ENCODE assay signal across 9 cellular contexts in genomic region chr2:164621761-164622105, GRCh38. TPM values are rescaled to one million over a fixed set of nuclear protein-coding genes. Genes with fewer than 3 reads are reported as not detected.
DNase-seq lines count a peak whose midpoint lies in the region; ATAC-seq, FAIRE-seq and TF ChIP-seq lines count a peak whose summit lies in the region.
"Had no signal": no experiment of that assay in that cellular context is flagged by ENCODE, and none has a peak within 500 bp of the region (broad histone marks: within the 10 kb centered on the region; RNA-seq: fewer than 3 reads in every experiment).

No MANE protein-coding gene starts in this region.

- H4K20me1 ChIP-seq in astrocyte (ENCODE audit: insufficient read depth, low read length) (no peaks in the 10 kb centered on the region), HepG2 (ENCODE audit: insufficient read depth, low read length) (no peaks in the 10 kb centered on the region)

- POLR2A ChIA-PET in activated CD8-positive, alpha-beta T cell treated with anti-CD3 and anti-CD28 coated beads for 36 hours (lab: Charles Lee): no interaction called here
- POLR2A ChIA-PET in activated CD8-positive, alpha-beta T cell treated with anti-CD3 and anti-CD28 coated beads, Interleukin-2, amount 10 ng/mL, durations not matched to agents 7 days and 5 days (lab: Charles Lee): no interaction called here
- POLR2A ChIA-PET in HepG2 (lab: Yijun Ruan, JAX): interaction anchor here (1.0 kb wide), 1 partner anchor 89 kb away, joined by 3 read pairs; no protein-coding TSS in a partner anchor

- in situ Hi-C loops in HepG2 (cut with HindIII; ENCODE audit: extremely low pct_ligation_motif_present, low pct_unique_long_range_greater_than_20kb): no loop called here

- H3K79me2 ChIP-seq in astrocyte (ENCODE audit: insufficient read depth, low read length): no peaks in the 10 kb centered on the region
- no peaks in the 10 kb centered on the region for H3K79me2 ChIP-seq in HepG2 (ENCODE audit: insufficient read depth, low read length)

- CTCF ChIA-PET in activated CD8-positive, alpha-beta T cell treated with anti-CD3 and anti-CD28 coated beads for 36 hours (lab: Charles Lee): no interaction called here
- CTCF ChIA-PET in activated CD8-positive, alpha-beta T cell treated with anti-CD3 and anti-CD28 coated beads, Interleukin-2, amount 10 ng/mL, durations not matched to agents 7 days and 5 days (lab: Charles Lee): no interaction called here
- CTCF ChIA-PET in HepG2 (lab: Yijun Ruan, JAX; ENCODE audit: low intra/inter-chr PET ratio, low total read pairs): no interaction called here

- H3K9me3 ChIP-seq in astrocyte (ENCODE audit: insufficient read depth, low read depth, low read length) (no peaks in the 10 kb centered on the region), HepG2 (ENCODE audit: low read length) (no peaks in the 10 kb centered on the region), tibial artery (no peaks in the 10 kb centered on the region)

- no peak for TF ChIP-seq CTCF in activated CD8-positive, alpha-beta T cell treated with anti-CD3 and anti-CD28 coated beads for 36 hours (IDR thresholded peaks at IDR 0.05)
- TF ChIP-seq CTCF in astrocyte (IDR thresholded peaks at IDR 0.05; ENCODE audit: insufficient read depth, low read depth, low read length) (no peak), HepG2 (CRISPR knock-in tag; IDR thresholded peaks at IDR 0.05) (no peak), tibial artery (IDR thresholded peaks at IDR 0.05) (no peak)

- TF ChIP-seq EP300 in HepG2 (IDR thresholded peaks at IDR 0.05; ENCODE audit: low read depth in 2 of 2, low read length in 2 of 2) (no peak), HepG2 (CRISPR knock-in tag; IDR thresholded peaks at IDR 0.05; ENCODE audit: borderline replicate concordance) (no peak)

- H3K36me3 ChIP-seq in astrocyte (ENCODE audit: insufficient read depth, low read length): no peaks in the 10 kb centered on the region
- H3K36me3 ChIP-seq in HepG2 (replicated peaks in 1 of 2; ENCODE audit: control insufficient read depth in 1 of 2, insufficient read depth in 2 of 2, low read length in 2 of 2): no peaks in the 10 kb centered on the region; a peak in 1 of 5 replicates
- H3K36me3 ChIP-seq in tibial artery: no peaks in the 10 kb centered on the region

- H3K4me1 ChIP-seq in astrocyte (ENCODE audit: insufficient read depth, low read length) (peaks cover 6% of the 10 kb centered on the region), HepG2 (ENCODE audit: insufficient read depth, low read length) (peaks cover 39% of the 10 kb centered on the region), tibial artery (peaks cover 0 to 22% (median 10%) of the 10 kb centered on the region in 4 donors)

- H3K4me2 ChIP-seq in astrocyte (ENCODE audit: low read length) (peak overlapping the region; percentile 95), HepG2 (ENCODE audit: low read depth, low read length) (peak overlapping the region; percentile 92)

- H3K4me3 ChIP-seq in astrocyte (ENCODE audit: insufficient read depth, low read depth, low read length) (peak overlapping the region; percentile 58), HepG2 (replicated peaks in 1 of 3; ENCODE audit: insufficient read depth in 1 of 3, low read depth in 2 of 3, low read length in 3 of 3) (peak overlapping the region; percentile 70 to 94 (median 74)), tibial artery (peak overlapping the region; percentile 60 to 67)

- WGBS in HepG2 (ENCODE audit: low lambda C conversion rate): 5% methylated on average over 7 of the region's 14 CpGs

- H3K27ac ChIP-seq in astrocyte (ENCODE audit: low read depth, low read length) (no peak overlapping the region), HepG2 (ENCODE audit: extremely low read length, insufficient read depth, low read length) (no peak overlapping the region), tibial artery (no peak overlapping the region)

- no peak for TF ChIP-seq POLR2A in HepG2 (IDR thresholded peaks at IDR 0.05; ENCODE audit: insufficient read depth in 1 of 2, low read depth in 2 of 2, low read length in 2 of 2)

- FAIRE-seq in astrocyte (lab: Jason Lieb, UNC) (no peak), HepG2 (lab: Jason Lieb, UNC) (no peak), frontal cortex (lab: Jason Lieb, UNC) (no peak)
- FAIRE-seq: colon had no signal

- intact Hi-C loops in activated CD8-positive, alpha-beta T cell treated with anti-CD3 and anti-CD28 coated beads for 36 hours (cut with micrococcal nuclease): no loop called here
- intact Hi-C loops in HepG2 (cut with micrococcal nuclease; ENCODE audit: unreplicated experiment) (loop anchor here (1.0 to 2.0 kb wide), 2 partner anchors 8 to 89 kb away; no protein-coding TSS in a partner anchor), tibial artery (cut with DNase I; ENCODE audit: low total_unique reads) (no loop called here)

- peaks cover 29% of the 10 kb centered on the region for H3K27me3 Mint-ChIP-seq in activated CD8-positive, alpha-beta T cell treated with anti-CD3 and anti-CD28 coated beads for 36 hours
- H3K27me3 Mint-ChIP-seq in activated CD8-positive, alpha-beta T cell treated with anti-CD3 and anti-CD28 coated beads, Interleukin-2, amount 10 ng/mL, durations not matched to agents 7 days and 5 days (ENCODE audit: low read depth): peaks cover 21% of the 10 kb centered on the region
- no peaks in the 10 kb centered on the region for H3K27me3 Mint-ChIP-seq in astrocyte (ENCODE audit: low read depth, unreplicated experiment)

- no peak for ATAC-seq in activated CD8-positive, alpha-beta T cell treated with anti-CD3 and anti-CD28 coated beads for 36 hours
- ATAC-seq in activated CD8-positive, alpha-beta T cell treated with anti-CD3 and anti-CD28 coated beads, Interleukin-2, amount 10 ng/mL, durations not matched to agents 7 days and 5 days: no peak
- no peak for ATAC-seq in HepG2

- peak overlapping the region; percentile 56 for H3K9ac ChIP-seq in astrocyte (ENCODE audit: low read length)
- peak overlapping the region; percentile 70 for H3K9ac ChIP-seq in HepG2 (ENCODE audit: insufficient read depth, low read depth, low read length)

- peak overlapping the region; percentile 73 for H2AFZ ChIP-seq in astrocyte (ENCODE audit: low read depth, low read length)
- peak overlapping the region; percentile 33 for H2AFZ ChIP-seq in HepG2 (ENCODE audit: low read length)

- H3K27me3 ChIP-seq in astrocyte (ENCODE audit: insufficient read depth, low read length) (no peaks in the 10 kb centered on the region), HepG2 (ENCODE audit: control insufficient read depth in 1 of 2, insufficient read depth in 2 of 2, low read length in 2 of 2) (peaks cover 0 to 16% of the 10 kb centered on the region in 2 experiments; a peak in 1 of 5 replicates), tibial artery (no peaks in the 10 kb centered on the region)

- no peaks in the 10 kb centered on the region for H3K9me3 Mint-ChIP-seq in activated CD8-positive, alpha-beta T cell treated with anti-CD3 and anti-CD28 coated beads for 36 hours
- no peaks in the 10 kb centered on the region for H3K9me3 Mint-ChIP-seq in activated CD8-positive, alpha-beta T cell treated with anti-CD3 and anti-CD28 coated beads, Interleukin-2, amount 10 ng/mL, durations not matched to agents 7 days and 5 days (ENCODE audit: insufficient read depth)
- H3K9me3 Mint-ChIP-seq in astrocyte (ENCODE audit: unreplicated experiment): no peaks in the 10 kb centered on the region

- no peak for DNase-seq in activated CD8-positive, alpha-beta T cell treated with anti-CD3 and anti-CD28 coated beads for 36 hours
- DNase-seq in activated CD8-positive, alpha-beta T cell treated with anti-CD3 and anti-CD28 coated beads, Interleukin-2, amount 10 ng/mL, durations not matched to agents 7 days and 5 days: no peak
- DNase-seq in astrocyte (ENCODE audit: low read depth): no peak
- no peak for DNase-seq in HepG2 (ENCODE audit: low spot score)
- no peak for DNase-seq in tibial artery
- no peak for DNase-seq in frontal cortex (ENCODE audit: low spot score in 2 of 2)
- no peak for DNase-seq in SHP77 treated with DMSO at 0.1 percent for 48 hours (lab: John Stamatoyannopoulos, UW)
- no peak for DNase-seq in NCI-H1436 treated with DMSO at 0.1 percent for 48 hours (lab: John Stamatoyannopoulos, UW)

- no peaks in the 10 kb centered on the region for H3K36me3 Mint-ChIP-seq in activated CD8-positive, alpha-beta T cell treated with anti-CD3 and anti-CD28 coated beads for 36 hours (ENCODE audit: low read depth)
- H3K36me3 Mint-ChIP-seq in activated CD8-positive, alpha-beta T cell treated with anti-CD3 and anti-CD28 coated beads, Interleukin-2, amount 10 ng/mL, durations not matched to agents 7 days and 5 days (ENCODE audit: low read depth): no peaks in the 10 kb centered on the region
- H3K36me3 Mint-ChIP-seq in astrocyte (ENCODE audit: low read depth, unreplicated experiment): no peaks in the 10 kb centered on the region

- no peak overlapping the region for H3K27ac Mint-ChIP-seq in activated CD8-positive, alpha-beta T cell treated with anti-CD3 and anti-CD28 coated beads for 36 hours
- H3K27ac Mint-ChIP-seq in activated CD8-positive, alpha-beta T cell treated with anti-CD3 and anti-CD28 coated beads, Interleukin-2, amount 10 ng/mL, durations not matched to agents 7 days and 5 days: no peak overlapping the region
- H3K27ac Mint-ChIP-seq in astrocyte (ENCODE audit: unreplicated experiment): peak overlapping the region; percentile 14

- H3K4me3 Mint-ChIP-seq in activated CD8-positive, alpha-beta T cell treated with anti-CD3 and anti-CD28 coated beads for 36 hours: peak overlapping the region; percentile 26
- H3K4me3 Mint-ChIP-seq in activated CD8-positive, alpha-beta T cell treated with anti-CD3 and anti-CD28 coated beads, Interleukin-2, amount 10 ng/mL, durations not matched to agents 7 days and 5 days: no peak overlapping the region
- peak overlapping the region; percentile 93 for H3K4me3 Mint-ChIP-seq in astrocyte (ENCODE audit: unreplicated experiment)

- TF ChIP-seq RAD21 in HepG2 (CRISPR knock-in tag; IDR thresholded peaks at IDR 0.05): no peak

- no TSS peak for BruUV-seq in HepG2 (replicated peaks; lab: Mats Ljungman, UMichigan)

- peaks cover 3% of the 10 kb centered on the region for H3K4me1 Mint-ChIP-seq in activated CD8-positive, alpha-beta T cell treated with anti-CD3 and anti-CD28 coated beads for 36 hours (ENCODE audit: low read depth)
- H3K4me1 Mint-ChIP-seq in activated CD8-positive, alpha-beta T cell treated with anti-CD3 and anti-CD28 coated beads, Interleukin-2, amount 10 ng/mL, durations not matched to agents 7 days and 5 days (ENCODE audit: low read depth): no peaks in the 10 kb centered on the region
- peaks cover 36% of the 10 kb centered on the region for H3K4me1 Mint-ChIP-seq in astrocyte (ENCODE audit: low read depth, unreplicated experiment)

RNA-seq across cellular contexts. Expression of gene GRB14, which starts 0.5 kb away (rescaled TPM):
- total RNA-seq in activated CD8-positive, alpha-beta T cell treated with anti-CD3 and anti-CD28 coated beads for 36 hours: not detected
- total RNA-seq in activated CD8-positive, alpha-beta T cell treated with anti-CD3 and anti-CD28 coated beads, Interleukin-2, amount 10 ng/mL, durations not matched to agents 7 days and 5 days: not detected
- 8.6 and 11.1 TPM in 2 replicates for total RNA-seq in astrocyte
- total RNA-seq in HepG2 (2016; rRNA removed; fragmentation: Illumina TruSeq; extraction: Trizol): 3.8 and 5.8 TPM in 2 replicates
- 3.7 and 3.9 TPM in 2 replicates for total RNA-seq in HepG2 (2016; cell fraction: cytosol; rRNA removed; fragmentation: Illumina TruSeq; extraction: Trizol; ENCODE audit: low read depth)
- total RNA-seq in HepG2 (2016; cell fraction: insoluble cytoplasmic fraction; rRNA removed; fragmentation: Illumina TruSeq; extraction: Trizol): 5.1 and 5.7 TPM in 2 replicates
- 3.7 and 3.9 TPM in 2 replicates for total RNA-seq in HepG2 (2016; cell fraction: membrane; rRNA removed; fragmentation: Illumina TruSeq; extraction: Trizol)
- 11.0 and 13.3 TPM in 2 replicates for total RNA-seq in HepG2 (2016; cell fraction: nucleus; rRNA removed; fragmentation: Illumina TruSeq; extraction: Trizol)
- polyA plus RNA-seq in HepG2 (2011; rRNA removed): 3.6 and 4.6 TPM in 2 replicates
- polyA plus RNA-seq in HepG2 (2011; cell fraction: cytosol; rRNA removed): 1.0 and 1.5 TPM in 2 replicates
- polyA plus RNA-seq in HepG2 (2011; cell fraction: nucleus; rRNA removed): 12.1 and 13.3 TPM in 2 replicates
- polyA plus RNA-seq in HepG2 (2012): 14.4 and 17.5 TPM in 2 replicates
- 2.5 and 4.3 TPM in 2 replicates for polyA plus RNA-seq in HepG2 (2016; cell fraction: cytosol; fragmentation: Illumina TruSeq; extraction: Trizol; ENCODE audit: low read depth)
- polyA plus RNA-seq in HepG2 (2016; cell fraction: insoluble cytoplasmic fraction; fragmentation: Illumina TruSeq; extraction: Trizol; ENCODE audit: low read depth): 4.0 and 4.4 TPM in 2 replicates
- polyA plus RNA-seq in HepG2 (2016; cell fraction: membrane; fragmentation: Illumina TruSeq; extraction: Trizol; ENCODE audit: low read depth): 4.2 and 4.4 TPM in 2 replicates
- polyA plus RNA-seq in HepG2 (2016; cell fraction: nucleus; fragmentation: Illumina TruSeq; extraction: Trizol; ENCODE audit: insufficient read depth, low read depth): 20.9 and 25.6 TPM in 2 replicates
- 0.80 TPM in 1 of 2 replicates, not detected in the other for polyA minus RNA-seq in HepG2 (2011; rRNA and poly(A)+ RNA removed; ENCODE audit: low replicate concordance)
- polyA minus RNA-seq in HepG2 (2011; cell fraction: cytosol; rRNA and poly(A)+ RNA removed): 1.8 and 2.2 TPM in 2 replicates
- 13.3 and 13.4 TPM in 2 replicates for polyA minus RNA-seq in HepG2 (2011; cell fraction: nucleus; rRNA and poly(A)+ RNA removed)
- 15.1 TPM for total RNA-seq in frontal cortex
